In the genomic region with DNA sequence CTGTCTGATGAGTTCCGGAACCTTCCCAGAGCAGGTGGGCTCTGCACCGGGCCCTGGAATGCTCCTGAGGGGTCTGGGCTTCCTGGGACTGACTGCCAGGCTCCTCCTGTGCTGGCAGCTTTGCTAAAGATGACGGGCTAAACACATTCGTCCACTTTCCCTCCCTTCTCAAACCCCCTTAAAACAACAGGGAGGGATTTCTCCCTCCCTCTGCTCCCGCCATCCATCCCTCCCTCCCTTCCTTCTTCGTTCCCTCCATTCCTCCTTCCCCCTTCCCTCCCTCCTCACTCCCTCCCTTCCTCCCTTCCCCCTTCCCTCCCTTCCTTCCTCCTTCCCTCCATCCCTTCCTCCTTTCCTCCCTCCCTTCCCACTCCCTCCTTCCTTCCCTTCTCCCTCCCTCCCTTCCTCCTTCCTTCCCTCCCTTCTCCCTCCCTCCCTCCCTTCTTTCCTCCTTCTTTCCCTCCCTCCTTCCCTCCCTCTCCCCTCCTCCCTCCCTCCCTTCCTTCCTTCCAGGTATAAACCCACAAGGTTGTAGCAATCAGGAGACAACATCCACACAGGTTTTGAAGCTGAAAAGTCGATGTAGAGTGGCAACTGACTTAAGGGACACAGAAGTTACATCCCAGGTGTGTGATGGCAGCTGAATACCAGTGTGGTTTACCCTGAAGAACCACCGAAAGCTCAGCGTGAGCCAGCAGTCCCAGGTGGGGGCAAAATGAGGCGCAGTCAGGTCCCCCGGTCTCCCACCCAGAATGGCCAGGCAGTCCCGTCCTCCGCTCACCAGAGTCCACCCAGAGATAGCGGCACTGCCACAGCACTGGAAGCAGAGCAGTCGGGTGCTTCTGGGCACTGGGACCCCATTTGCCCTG, we compare ENCODE assay signal across 9 cellular contexts. TPM values are rescaled to one million over a fixed set of nuclear protein-coding genes. Genes with fewer than 3 reads are reported as not detected.
DNase-seq lines count a peak whose midpoint lies in the region; FAIRE-seq and TF ChIP-seq lines count a peak whose summit lies in the region.
"Had no signal": no experiment of that assay in that cellular context is flagged by ENCODE, and none has a peak within 500 bp of the region (broad histone marks: within the 10 kb centered on the region; RNA-seq: fewer than 3 reads in every experiment).

No MANE protein-coding gene starts in this region.

- H3K9ac ChIP-seq in Karpas-422 (ENCODE audit: low read length) (peak overlapping the region; percentile 70), H1 (replicated peaks in 1 of 4; ENCODE audit: extremely low read depth in 1 of 4, low read depth in 3 of 4, low read length in 3 of 4) (no peak overlapping the region; a peak in 1 of 7 replicates)

- no peak overlapping the region for H2BK120ac ChIP-seq in H1 (replicated peaks; ENCODE audit: low read depth, low read length)

- peak overlapping the region; percentile 78; the same call in 1 of the 2 replicates for H2BK5ac ChIP-seq in H1 (ENCODE audit: low read depth, low read length)

- H3K23me2 ChIP-seq in H1 (ENCODE audit: low read depth, low read length) = peaks cover 4% of the 10 kb centered on the region; the same call in 1 of the 2 replicates

- WGBS in H1 (ENCODE audit: extremely low coverage in 1 of 2, insufficient coverage in 1 of 2, insufficient read length in 1 of 2, insufficient replicate concordance in 2 of 2, low coverage in 1 of 2, low lambda C conversion rate in 2 of 2, missing lambda C conversion rate in 1 of 2), 2 experiments = 71% methylated on average over 13 of the region's 15 CpGs; no CpG with 5 or more reads in 1 of the 2 experiments

- H4K20me1 ChIP-seq in Karpas-422 (ENCODE audit: insufficient read depth, low read depth, low read length) = no peaks in the 10 kb centered on the region
- no peaks in the 10 kb centered on the region for H4K20me1 ChIP-seq in H1 (replicated peaks in 1 of 2; ENCODE audit: control insufficient read depth in 1 of 2, insufficient read depth in 2 of 2, low read length in 2 of 2)

- H4K8ac ChIP-seq in H1 (ENCODE audit: extremely low read depth, insufficient read depth, low read length) = no peak overlapping the region

- H2AK5ac ChIP-seq in H1 (ENCODE audit: low read depth, low read length) = 0 out of 2 replicates have a peak overlapping the region, but pooled peaks have one; percentile 39

- no peak overlapping the region for H3K56ac ChIP-seq in H1 (replicated peaks; ENCODE audit: insufficient read length, low read depth, low read length)

- POLR2A ChIA-PET in H1 (lab: Charles Lee; ENCODE audit: partially characterized antibody) = interaction anchor here (1.0 to 3.7 kb wide), 5 partner anchors 9 to 126 kb away, joined by 3 to 35 read pairs (median 6); a partner anchor contains a TSS

- H3K18ac ChIP-seq in H1 (ENCODE audit: extremely low read depth, low read length) = peak overlapping the region; percentile 55; the same call in 1 of the 2 replicates

- no peak for TF ChIP-seq RAD21 in H1 (IDR thresholded peaks at IDR 0.05 in 1 of 2, conservative IDR thresholded peaks at IDR 0.05 in 1 of 2; ENCODE audit: low read depth in 2 of 2, low read length in 2 of 2)

- no peak overlapping the region for H3K4ac ChIP-seq in H1 (replicated peaks; ENCODE audit: insufficient read length, low read depth, low read length)

- FAIRE-seq in H1 (lab: Jason Lieb, UNC) = no peak
- FAIRE-seq: TTC549 had no signal

- no peak for TF ChIP-seq CTCF in H1 (IDR thresholded peaks at IDR 0.05; ENCODE audit: control extremely low read depth in 1 of 3, insufficient read depth in 1 of 3, low read depth in 1 of 3, low read length in 3 of 3)
- no peak for TF ChIP-seq CTCF in neutrophil (IDR thresholded peaks at IDR 0.05)

- no peaks in the 10 kb centered on the region for H3K36me3 ChIP-seq in ACC112 (ENCODE audit: insufficient read depth, low read length)
- H3K36me3 ChIP-seq in Karpas-422 (ENCODE audit: insufficient read depth, low read length) = no peaks in the 10 kb centered on the region
- H3K36me3 ChIP-seq in H1 (ENCODE audit: control insufficient read depth in 2 of 4, insufficient read depth in 4 of 4, low read length in 3 of 4) = no peaks in the 10 kb centered on the region
- peaks cover 17% of the 10 kb centered on the region for H3K36me3 ChIP-seq in neutrophil

- H2BK12ac ChIP-seq in H1 (ENCODE audit: low read depth, low read length) = peak overlapping the region; percentile 75; the same call in 1 of the 2 replicates

- 0 out of 2 replicates have a peak overlapping the region, but pooled peaks have one; percentile 46 for H2BK15ac ChIP-seq in H1 (ENCODE audit: low read length)

- no peak overlapping the region for H4K5ac ChIP-seq in H1 (ENCODE audit: insufficient read length, low read depth, low read length)

- peak overlapping the region; percentile 61; the same call in 1 of the 2 replicates for H2BK20ac ChIP-seq in H1 (ENCODE audit: low read length)

- CTCF ChIA-PET in H1 (lab: Charles Lee; ENCODE audit: partially characterized antibody) = interaction anchor here (0.8 to 4.3 kb wide), 16 partner anchors 7 to 97 kb away, joined by 3 to 32 read pairs (median 5); a partner anchor contains a TSS

- H4K91ac ChIP-seq in H1 (replicated peaks; ENCODE audit: insufficient read length, low read length) = peak overlapping the region; percentile 42

- no peaks in the 10 kb centered on the region for H3K79me1 ChIP-seq in H1 (ENCODE audit: low read depth, low read length)

- DNase-seq in Karpas-422 (peak; percentile 54), H1 (ENCODE audit: low read depth in 1 of 2, low spot score in 2 of 2) (no peak), HPDE6-E6E7 (ENCODE audit: extremely low spot score) (no peak), NCI-H146 treated with DMSO at 0.1 percent for 48 hours (lab: John Stamatoyannopoulos, UW; ENCODE audit: unreplicated experiment) (no peak), cerebellar nuclear complex (lab: John Stamatoyannopoulos, UW) (no peak), T-helper 1 cell (no peak)

- no peak overlapping the region for H3K14ac ChIP-seq in H1 (ENCODE audit: insufficient read length)

- no peak overlapping the region for H3K27ac ChIP-seq in ACC112 (ENCODE audit: low read depth, low read length)
- H3K27ac ChIP-seq in Karpas-422 (ENCODE audit: low read length) = peak overlapping the region; percentile 90
- no peak overlapping the region for H3K27ac ChIP-seq in H1 (ENCODE audit: low read depth, low read length)
- peak overlapping the region; percentile 69 for H3K27ac ChIP-seq in neutrophil

- no peaks in the 10 kb centered on the region for H3K9me2 ChIP-seq in Karpas-422 (replicated peaks; ENCODE audit: insufficient read depth, low read length)

- no peak for TF ChIP-seq POLR2A in H1 (IDR thresholded peaks at IDR 0.05; ENCODE audit: control extremely low read depth in 1 of 2, low read depth in 2 of 2, low read length in 2 of 2)

- H3K79me2 ChIP-seq in ACC112 (ENCODE audit: control insufficient read depth, insufficient read depth, low read length, unreplicated experiment) (no peaks in the 10 kb centered on the region), Karpas-422 (ENCODE audit: low read length) (no peaks in the 10 kb centered on the region), H1 (ENCODE audit: control insufficient read depth in 1 of 2, insufficient read depth in 2 of 2, low read length in 2 of 2) (no peaks in the 10 kb centered on the region)

- H2AFZ ChIP-seq in ACC112 (ENCODE audit: low read length, unreplicated experiment) (no peak overlapping the region), Karpas-422 (ENCODE audit: low read length) (0 out of 2 replicates have a peak overlapping the region, but pooled peaks have one; percentile 39), H1 (ENCODE audit: low read length) (no peak overlapping the region)

- H3K4me2 ChIP-seq in Karpas-422 (ENCODE audit: low read depth, low read length, poor library complexity, severe bottlenecking) (peak overlapping the region; percentile 66), H1 (ENCODE audit: insufficient read depth in 1 of 2, low read depth in 2 of 2, low read length in 2 of 2) (peak overlapping the region; percentile 50 to 65)

- H3K4me1 ChIP-seq in ACC112 (ENCODE audit: control insufficient read depth, insufficient read depth, low read length, unreplicated experiment) (peaks cover 3% of the 10 kb centered on the region), Karpas-422 (ENCODE audit: low read length) (peaks cover 59% of the 10 kb centered on the region), H1 (replicated peaks in 1 of 4; ENCODE audit: control insufficient read depth in 3 of 4, insufficient read depth in 4 of 4, low read length in 3 of 4) (peaks cover 0 to 8% (median 6%) of the 10 kb centered on the region in 4 experiments; a peak in 3 of 7 replicates), neutrophil (ENCODE audit: control insufficient read depth in 1 of 2, insufficient read depth in 1 of 2, low read depth in 1 of 2, low read length in 1 of 2) (peaks cover 11 to 25% of the 10 kb centered on the region in 2 experiments)

- H3K27me3 ChIP-seq in ACC112 (ENCODE audit: insufficient read depth, low read length) (no peaks in the 10 kb centered on the region), Karpas-422 (ENCODE audit: low read length) (no peaks in the 10 kb centered on the region), H1 (replicated peaks in 1 of 4; ENCODE audit: control insufficient read depth in 3 of 4, extremely low read depth in 1 of 4, insufficient read depth in 3 of 4, low read length in 3 of 4) (peaks cover 0 to 3% (median 1%) of the 10 kb centered on the region in 4 experiments; a peak in 2 of 7 replicates), neutrophil (peaks cover 5% of the 10 kb centered on the region)

- no peaks in the 10 kb centered on the region for H3K9me3 ChIP-seq in Karpas-422 (ENCODE audit: low read length)
- H3K9me3 ChIP-seq in H1 (ENCODE audit: insufficient read depth in 2 of 2, low read depth in 1 of 2, low read length in 1 of 2) = no peaks in the 10 kb centered on the region
- H3K9me3 ChIP-seq in neutrophil = no peaks in the 10 kb centered on the region

- 0 out of 2 replicates have a peak overlapping the region, but pooled peaks have one; percentile 53 for H3K4me3 ChIP-seq in ACC112 (ENCODE audit: low read depth, low read length)
- peak overlapping the region; percentile 52 for H3K4me3 ChIP-seq in Karpas-422 (ENCODE audit: low read length)
- H3K4me3 ChIP-seq in H1 (ENCODE audit: extremely low read depth in 1 of 4, insufficient read depth in 2 of 4, low read depth in 3 of 4, low read length in 4 of 4) = peak overlapping the region in 1 of 4 experiments; percentile 47; a peak in 4 of 8 replicates
- H3K4me3 ChIP-seq in neutrophil (ENCODE audit: low read depth in 1 of 2, low read length in 1 of 2) = no peak overlapping the region

- no peak overlapping the region for H3K23ac ChIP-seq in H1 (ENCODE audit: insufficient read length)

- no peak for TF ChIP-seq EP300 in H1 (IDR thresholded peaks at IDR 0.05; ENCODE audit: borderline replicate concordance in 1 of 2, low read depth in 2 of 2, low read length in 2 of 2)

RNA-seq across cellular contexts. Expression of a gene that starts 18.7 kb away (rescaled TPM):
- total RNA-seq in Karpas-422 (2014; rRNA removed; shearing (Covaris generic); ENCODE audit: low replicate concordance) = 34.8 and 52.7 TPM in 2 replicates
- 8.5 and 9.2 TPM in 2 replicates for total RNA-seq in H1 (2021; fragmentation: NEBNext Ultra II Directional; extraction: Animal tissue kit (Norgen Biotek cat#: 25700))
- 4.3 and 6.3 TPM in 2 replicates for polyA plus RNA-seq in H1 (2011; rRNA removed)
- 4.7 TPM for polyA plus RNA-seq in H1 (2011; cell fraction: cytosol; rRNA removed)
- polyA plus RNA-seq in H1 (2011; cell fraction: nucleus; rRNA removed) = 6.4 TPM
- 6.4 to 8.6 TPM (median 7.1 TPM) in 4 replicates for polyA plus RNA-seq in H1 (2012, experiment 1 of 2)
- 5.9 TPM for polyA plus RNA-seq in H1 (2012, experiment 2 of 2)
- 5.5 TPM for polyA plus RNA-seq in H1 (2013, experiment 1 of 2)
- polyA plus RNA-seq in H1 (2013, experiment 2 of 2) = 5.2 TPM
- polyA minus RNA-seq in H1 (2011; rRNA and poly(A)+ RNA removed) = 5.9 and 6.3 TPM in 2 replicates
- polyA minus RNA-seq in H1 (2011; cell fraction: cytosol; rRNA and poly(A)+ RNA removed) = 7.0 TPM
- 4.2 TPM for polyA minus RNA-seq in H1 (2011; cell fraction: nucleus; rRNA and poly(A)+ RNA removed)

RNA-seq across cellular contexts. Expression of a gene that starts 38.5 kb away (rescaled TPM):
- total RNA-seq in Karpas-422 (2014; rRNA removed; shearing (Covaris generic); ENCODE audit: low replicate concordance) = 11.0 and 15.9 TPM in 2 replicates
- total RNA-seq in H1 (2021; fragmentation: NEBNext Ultra II Directional; extraction: Animal tissue kit (Norgen Biotek cat#: 25700)) = 23.1 and 26.1 TPM in 2 replicates
- polyA plus RNA-seq in H1 (2011; rRNA removed) = 38.0 and 77.1 TPM in 2 replicates
- polyA plus RNA-seq in H1 (2011; cell fraction: cytosol; rRNA removed) = 41.7 TPM
- 53.9 TPM for polyA plus RNA-seq in H1 (2011; cell fraction: nucleus; rRNA removed)
- polyA plus RNA-seq in H1 (2012, experiment 1 of 2) = 17.0 to 29.1 TPM (median 26.8 TPM) in 4 replicates
- polyA plus RNA-seq in H1 (2012, experiment 2 of 2) = 22.4 TPM
- 16.1 TPM for polyA plus RNA-seq in H1 (2013, experiment 1 of 2)
- polyA plus RNA-seq in H1 (2013, experiment 2 of 2) = 15.7 TPM
- polyA minus RNA-seq in H1 (2011; rRNA and poly(A)+ RNA removed) = 22.1 and 25.9 TPM in 2 replicates
- 29.2 TPM for polyA minus RNA-seq in H1 (2011; cell fraction: cytosol; rRNA and poly(A)+ RNA removed)
- polyA minus RNA-seq in H1 (2011; cell fraction: nucleus; rRNA and poly(A)+ RNA removed) = 18.2 TPM

Comparison
In these comparisons a context has a peak if more than half of its experiments do, and no peak if none do; other contexts are left out.
1. H3K27ac ChIP-seq: peak in Karpas-422 (single experiment) and neutrophil (single experiment); none in ACC112 (single experiment) and H1 (single experiment).
2. H3K4me3 ChIP-seq: peak in ACC112 (single experiment) and Karpas-422 (single experiment); none in neutrophil (0 of 2).